In genomic region chrX:9635805-9636204, GRCh38 we compare ENCODE assay signal across 20 cellular contexts.
DNase-seq lines count a peak whose midpoint lies in the region; ATAC-seq and TF ChIP-seq lines count a peak whose summit lies in the region.
"Had no signal": no experiment of that assay in that cellular context is flagged by ENCODE, and none has a peak within 500 bp of the region (broad histone marks: within the 10 kb centered on the region; RNA-seq: fewer than 3 reads in every experiment).

No MANE protein-coding gene starts in this region.

- H3K4me1 ChIP-seq in foreskin keratinocyte (no peaks in the 10 kb centered on the region), rectal smooth muscle tissue (ENCODE audit: control insufficient read depth, insufficient read depth, low read length) (no peaks in the 10 kb centered on the region), prostate gland (replicated peaks) (no peaks in the 10 kb centered on the region), MM.1S (ENCODE audit: low read length) (no peaks in the 10 kb centered on the region)
- H3K4me1 ChIP-seq: testis had no signal

- H3K9ac ChIP-seq in rectal smooth muscle tissue (ENCODE audit: low read length) (no peak overlapping the region), MM.1S (ENCODE audit: low read length) (no peak overlapping the region)

- no peaks in the 10 kb centered on the region for H3K36me3 ChIP-seq in rectal smooth muscle tissue (ENCODE audit: control insufficient read depth, insufficient read depth, low read length)
- no peaks in the 10 kb centered on the region for H3K36me3 ChIP-seq in prostate gland
- no peaks in the 10 kb centered on the region for H3K36me3 ChIP-seq in MM.1S (replicated peaks; ENCODE audit: insufficient read depth, low read length)

- TF ChIP-seq CTCF in foreskin keratinocyte (conservative IDR thresholded peaks at IDR 0.05) (no peak), prostate gland (IDR thresholded peaks at IDR 0.05) (no peak), MM.1S (IDR thresholded peaks at IDR 0.05; ENCODE audit: low read length) (no peak)

- 24% methylated on average over 4 of the region's 4 CpGs for WGBS in prostate gland

- no peaks in the 10 kb centered on the region for H3F3A ChIP-seq in MM.1S (ENCODE audit: insufficient read depth, low read length)

- H3K9me3 ChIP-seq in prostate gland (no peaks in the 10 kb centered on the region), MM.1S (replicated peaks; ENCODE audit: insufficient read depth, low read length) (no peaks in the 10 kb centered on the region)
- H3K9me3 ChIP-seq: testis had no signal

- H3K4me3 ChIP-seq in rectal smooth muscle tissue (ENCODE audit: low read length) (no peak overlapping the region), prostate gland (no peak overlapping the region), MM.1S (ENCODE audit: low read length) (no peak overlapping the region)
- H3K4me3 ChIP-seq: testis had no signal

- no peaks in the 10 kb centered on the region for H4K20me1 ChIP-seq in MM.1S (ENCODE audit: insufficient read depth, low read length)

- DNase-seq in EH (ENCODE audit: low read depth) (peak; percentile 46), RPMI7951 (ENCODE audit: low read depth) (peak; percentile 59), foreskin keratinocyte (peak; percentile 20 to 59), left colon (no peak), prostate gland (ENCODE audit: low spot score) (no peak), MM.1S (no peak)
- DNase-seq: activated CD4-positive, alpha-beta memory T cell treated with anti-CD3 and anti-CD28 coated beads for 36 hours; activated gamma-delta T cell; activated naive CD8-positive, alpha-beta T cell treated with anti-CD3 and anti-CD28 coated beads, Interleukin-2, amount 50 U/mL, for 24 hours; effector CD4-positive, alpha-beta T cell; naive B cell; NCI-H1436; retina; stimulated activated CD4-positive, alpha-beta T cell treated with anti-CD3 and anti-CD28 coated beads, Interleukin-4, amount 100 ng/mL, for 1 hour; stimulated activated naive B cell treated with anti-CD40 and anti-IgM and Interleukin-4, amounts not matched to agents 10 μg/mL and 1 μg/mL and 100 μg/mL, for 72 hours; T-helper 9 cell; testis had no signal

- no peaks in the 10 kb centered on the region for H3K27me3 ChIP-seq in foreskin keratinocyte
- no peaks in the 10 kb centered on the region for H3K27me3 ChIP-seq in rectal smooth muscle tissue (ENCODE audit: control insufficient read depth, insufficient read depth, low read length)
- no peaks in the 10 kb centered on the region for H3K27me3 ChIP-seq in prostate gland (replicated peaks; ENCODE audit: insufficient read depth)
- no peaks in the 10 kb centered on the region for H3K27me3 ChIP-seq in MM.1S (replicated peaks; ENCODE audit: insufficient read depth, low read length)
- H3K27me3 ChIP-seq: testis had no signal

- H3K79me2 ChIP-seq in MM.1S (ENCODE audit: low read length) = peaks cover 62% of the 10 kb centered on the region

- H3K27ac ChIP-seq in foreskin keratinocyte = no peak overlapping the region
- peak overlapping the region; percentile 65 for H3K27ac ChIP-seq in rectal smooth muscle tissue (ENCODE audit: low read depth, low read length)
- no peak overlapping the region for H3K27ac ChIP-seq in prostate gland
- H3K27ac ChIP-seq in MM.1S (ENCODE audit: low read length) = no peak overlapping the region
- H3K27ac ChIP-seq: testis had no signal

- no peaks in the 10 kb centered on the region for H3K9me2 ChIP-seq in MM.1S (replicated peaks; ENCODE audit: insufficient read depth, low read length)

- no peak overlapping the region for H2AFZ ChIP-seq in MM.1S (ENCODE audit: low read length)

- no peak for TF ChIP-seq POLR2A in prostate gland (IDR thresholded peaks at IDR 0.05)

- no peak for ATAC-seq in foreskin keratinocyte
- ATAC-seq in left colon = no peak
- ATAC-seq in GM19324 (IDR thresholded peaks at IDR 0.05; ENCODE audit: low FRiP score, unreplicated experiment) = no peak
- ATAC-seq: activated naive CD8-positive, alpha-beta T cell treated with anti-CD3 and anti-CD28 coated beads, Interleukin-2, amount 50 U/mL, for 24 hours; stimulated activated naive B cell treated with anti-CD40 and anti-IgM and Interleukin-4, amounts not matched to agents 10 μg/mL and 1 μg/mL and 100 μg/mL, for 72 hours; WTC11 had no signal

- H3K4me2 ChIP-seq in MM.1S (ENCODE audit: low read depth, low read length) = no peak overlapping the region

- intact Hi-C loops in left colon (cut with DNase I, micrococcal nuclease) (no loop called here), prostate gland (cut with DNase I) (no loop called here)

Comparison
In these comparisons a context has a peak if more than half of its experiments do, and no peak if none do; other contexts are left out.
1. DNase-seq: peak in EH (single experiment), RPMI7951 (single experiment) and foreskin keratinocyte (2 of 2); none in left colon (0 of 2), prostate gland (single experiment) and MM.1S (single experiment).